10 cellular contexts compared by ENCODE assay signal in genomic region chr17:80265205-80266068, GRCh38. TPM values are rescaled to one million over a fixed set of nuclear protein-coding genes. Genes with fewer than 3 reads are reported as not detected.
DNase-seq lines count a peak whose midpoint lies in the region; TF ChIP-seq lines count a peak whose summit lies in the region.
"Had no signal": no experiment of that assay in that cellular context is flagged by ENCODE, and none has a peak within 500 bp of the region (broad histone marks: within the 10 kb centered on the region; RNA-seq: fewer than 3 reads in every experiment).

No MANE protein-coding gene starts in this region.

- H3K9me3 ChIP-seq in WERI-Rb-1 (ENCODE audit: severe bottlenecking): no peaks in the 10 kb centered on the region

- H3K27me3 ChIP-seq in WERI-Rb-1 (ENCODE audit: insufficient read depth, low read depth, severe bottlenecking): no peaks in the 10 kb centered on the region

- no peaks in the 10 kb centered on the region for H3K9me3 Mint-ChIP-seq in activated naive CD8-positive, alpha-beta T cell (ENCODE audit: low read depth)

- no peak for TF ChIP-seq CTCF in GM10248 (IDR thresholded peaks at IDR 0.05; ENCODE audit: control extremely low read depth, extremely low read depth, low read depth, missing control alignments)
- no peak for TF ChIP-seq CTCF in WERI-Rb-1 (IDR thresholded peaks at IDR 0.05; ENCODE audit: low read depth, low read length)

- no peak overlapping the region for H3K4me3 ChIP-seq in WERI-Rb-1 (ENCODE audit: low read depth, low read length)

- no peak overlapping the region for H3K27ac ChIP-seq in WERI-Rb-1

- peaks cover 36% of the 10 kb centered on the region for H3K36me3 ChIP-seq in WERI-Rb-1

- POLR2A ChIA-PET in GM10248 (lab: Yijun Ruan, JAX): interaction anchor here (0.7 kb wide), 1 partner anchor 63 kb away, joined by 8 read pairs; no protein-coding TSS in a partner anchor

- H3K4me1 Mint-ChIP-seq in activated naive CD8-positive, alpha-beta T cell (ENCODE audit: low read depth): peaks cover 44% of the 10 kb centered on the region

- peaks cover 8% of the 10 kb centered on the region for H3K36me3 Mint-ChIP-seq in activated naive CD8-positive, alpha-beta T cell

- H3K27me3 Mint-ChIP-seq in activated naive CD8-positive, alpha-beta T cell: no peaks in the 10 kb centered on the region

- DNase-seq in GM10248 (ENCODE audit: extremely low spot score) (peak; percentile 70), T-helper 22 cell (ENCODE audit: low read depth) (peak; percentile 44), SHP77 treated with DMSO at 0.1 percent for 48 hours (lab: John Stamatoyannopoulos, UW) (no peak), WERI-Rb-1 (no peak), HCEC 1CT (no peak), cerebellum (ENCODE audit: low spot score) (no peak)
- peak; percentile 73 for DNase-seq in stimulated activated CD4-positive, alpha-beta T cell treated with anti-CD3 and anti-CD28 coated beads, Interleukin-1b, Interleukin-23, amount 100 ng/mL, for 48 hours
- DNase-seq: DMS 273 treated with DMSO at 0.1 percent for 48 hours, NCI-H2171 treated with DMSO at 0.1 percent for 48 hours had no signal

- H3K27ac Mint-ChIP-seq in activated naive CD8-positive, alpha-beta T cell: peak overlapping the region; percentile 99

- H3K4me3 Mint-ChIP-seq in activated naive CD8-positive, alpha-beta T cell: peak overlapping the region; percentile 97

- CTCF ChIA-PET in GM10248 (lab: Yijun Ruan, JAX): interaction anchor here (0.9 kb wide), 2 partner anchors 70 to 164 kb away, joined by 3 read pairs; partner anchors contain the start of gene GAA

RNA-seq across cellular contexts. Expression of gene RNF213, which starts 4.8 kb away (rescaled TPM):
- total RNA-seq in cerebellum: 31.9 TPM

RNA-seq across cellular contexts. Expression of gene SLC26A11, which starts 45.2 kb away (rescaled TPM):
- 10.1 TPM for total RNA-seq in cerebellum

RNA-seq across cellular contexts. Expression of gene SGSH, which starts 45.3 kb away (rescaled TPM):
- total RNA-seq in cerebellum: 10.4 TPM

Comparison
In these comparisons a context has a peak if more than half of its experiments do, and no peak if none do; other contexts are left out.
1. DNase-seq: peak in GM10248 (single experiment), T-helper 22 cell (single experiment) and stimulated activated CD4-positive, alpha-beta T cell treated with anti-CD3 and anti-CD28 coated beads, Interleukin-1b, Interleukin-23, amount 100 ng/mL, for 48 hours (single experiment); none in SHP77 treated with DMSO at 0.1 percent for 48 hours (single experiment), WERI-Rb-1 (single experiment), HCEC 1CT (single experiment) and cerebellum (single experiment).